Comparison of ENCODE assay signal across 13 cellular contexts in the genomic region with DNA sequence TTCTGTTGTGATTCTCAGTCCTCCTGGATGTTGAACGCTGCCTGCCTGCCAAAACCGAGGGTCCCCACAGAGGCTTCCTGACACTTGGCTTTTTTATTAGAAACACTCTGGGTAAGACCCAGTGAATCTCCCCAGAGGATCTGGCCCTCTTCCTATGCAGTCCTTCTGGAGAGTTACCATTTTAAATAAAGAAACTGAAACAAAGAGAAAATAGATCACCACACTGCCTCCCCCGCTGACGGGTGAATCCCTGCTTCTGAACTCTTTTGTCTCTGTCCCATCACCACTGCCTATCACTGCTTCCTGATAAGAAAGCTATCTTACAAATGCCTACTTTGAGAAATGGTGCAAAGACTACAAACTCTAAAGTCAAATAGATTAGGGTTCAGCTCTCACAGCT.
DNase-seq lines count a peak whose midpoint lies in the region; ATAC-seq, FAIRE-seq and TF ChIP-seq lines count a peak whose summit lies in the region.
"Had no signal": no experiment of that assay in that cellular context is flagged by ENCODE, and none has a peak within 500 bp of the region (broad histone marks: within the 10 kb centered on the region; RNA-seq: fewer than 3 reads in every experiment).

No MANE protein-coding gene starts in this region.

- H3K36me3 Mint-ChIP-seq in endothelial cell (ENCODE audit: low read depth, unreplicated experiment): no peaks in the 10 kb centered on the region
- H3K36me3 Mint-ChIP-seq: CD4-positive, alpha-beta memory T cell; natural killer cell treated with Interleukin-12 subunit alpha and Interleukin-12 subunit beta and Interleukin-15 and Interleukin-18, amount 100 ng/mL, for 72 hours had no signal

- DNase-seq in GM23248 (no peak), T-helper 9 cell (no peak), kidney (no peak), NCI-H187 treated with DMSO at 0.1 percent for 48 hours (lab: John Stamatoyannopoulos, UW) (no peak), endothelial cell (ENCODE audit: low spot score) (no peak)
- DNase-seq: activated gamma-delta T cell treated with Interleukin-2 at 50 U/mL for 16 hours; CD4-positive, alpha-beta memory T cell; dorsolateral prefrontal cortex had no signal

- no peaks in the 10 kb centered on the region for H4K20me1 ChIP-seq in GM23248 (ENCODE audit: insufficient read depth)

- H3K9ac ChIP-seq in GM23248 (peak overlapping the region; percentile 23; the same call in 1 of the 2 replicates), kidney (ENCODE audit: low read length in 2 of 2) (no peak overlapping the region)

- no peaks in the 10 kb centered on the region for H3K79me2 ChIP-seq in GM23248 (ENCODE audit: insufficient read depth)

- peak overlapping the region; percentile 79 for H2AFZ ChIP-seq in GM23248

- no peaks in the 10 kb centered on the region for H3K27me3 Mint-ChIP-seq in endothelial cell (ENCODE audit: unreplicated experiment)

- no peak for TF ChIP-seq CTCF in kidney (IDR thresholded peaks at IDR 0.05; ENCODE audit: borderline replicate concordance, extremely low read depth, insufficient read depth)
- TF ChIP-seq CTCF in endothelial cell (IDR thresholded peaks at IDR 0.05; ENCODE audit: unreplicated experiment): no peak

- no peak overlapping the region for H3K27ac ChIP-seq in GM23248
- no peak overlapping the region for H3K27ac ChIP-seq in muscle layer of duodenum (ENCODE audit: low read length)
- H3K27ac ChIP-seq in kidney (ENCODE audit: low read depth in 2 of 2, low read length in 2 of 2): no peak overlapping the region

- 15 to 19% methylated on average over 4 of the region's 4 CpGs for WGBS in GM23248 (ENCODE audit: low coverage in 1 of 2, low lambda C conversion rate in 2 of 2, missing lambda C conversion rate in 2 of 2), 2 experiments

- in situ Hi-C loops in GM23248 (cut with MboI): no loop called here

- H3K4me3 Mint-ChIP-seq in endothelial cell (ENCODE audit: unreplicated experiment): no peak overlapping the region
- H3K4me3 Mint-ChIP-seq: CD4-positive, alpha-beta memory T cell; natural killer cell treated with Interleukin-12 subunit alpha and Interleukin-12 subunit beta and Interleukin-15 and Interleukin-18, amount 100 ng/mL, for 72 hours had no signal

- H3K36me3 ChIP-seq in GM23248 (ENCODE audit: low read depth) (no peaks in the 10 kb centered on the region), muscle layer of duodenum (ENCODE audit: control insufficient read depth in 1 of 2, insufficient read depth in 2 of 2, low read length in 2 of 2) (no peaks in the 10 kb centered on the region), kidney (ENCODE audit: control insufficient read depth in 1 of 2, insufficient read depth in 2 of 2, low read length in 2 of 2) (no peaks in the 10 kb centered on the region)
- H3K36me3 ChIP-seq: tibial nerve had no signal

- H3K4me1 ChIP-seq in GM23248 (ENCODE audit: insufficient read depth) (no peaks in the 10 kb centered on the region), muscle layer of duodenum (ENCODE audit: control insufficient read depth in 1 of 2, insufficient read depth in 2 of 2, low read length in 2 of 2) (no peaks in the 10 kb centered on the region), kidney (ENCODE audit: control insufficient read depth in 1 of 2, insufficient read depth in 1 of 2, low read depth in 1 of 2, low read length in 2 of 2) (peaks cover 0 to 7% of the 10 kb centered on the region in 2 donors)

- H3K9me2 ChIP-seq in GM23248 (ENCODE audit: insufficient read depth): no peaks in the 10 kb centered on the region

- no peaks in the 10 kb centered on the region for H3F3A ChIP-seq in GM23248 (ENCODE audit: insufficient read depth)

- no peaks in the 10 kb centered on the region for H3K9me3 Mint-ChIP-seq in endothelial cell (ENCODE audit: unreplicated experiment)
- H3K9me3 Mint-ChIP-seq: natural killer cell treated with Interleukin-12 subunit alpha and Interleukin-12 subunit beta and Interleukin-15 and Interleukin-18, amount 100 ng/mL, for 72 hours had no signal

- H3K9me3 ChIP-seq in GM23248 (ENCODE audit: low read depth): no peaks in the 10 kb centered on the region
- H3K9me3 ChIP-seq in muscle layer of duodenum (ENCODE audit: control insufficient read depth in 1 of 2, low read length in 2 of 2): no peaks in the 10 kb centered on the region
- no peaks in the 10 kb centered on the region for H3K9me3 ChIP-seq in kidney (ENCODE audit: control insufficient read depth in 1 of 2, low read length in 2 of 2)

- no peak for FAIRE-seq in kidney (lab: Jason Lieb, UNC)

- peak overlapping the region; percentile 39 for H3K4me2 ChIP-seq in GM23248 (ENCODE audit: unreplicated experiment)

- no peak overlapping the region for H3K27ac Mint-ChIP-seq in endothelial cell (ENCODE audit: unreplicated experiment)
- H3K27ac Mint-ChIP-seq: CD4-positive, alpha-beta memory T cell; natural killer cell treated with Interleukin-12 subunit alpha and Interleukin-12 subunit beta and Interleukin-15 and Interleukin-18, amount 100 ng/mL, for 72 hours had no signal

- H3K4me1 Mint-ChIP-seq in endothelial cell (ENCODE audit: unreplicated experiment): no peaks in the 10 kb centered on the region
- H3K4me1 Mint-ChIP-seq: CD4-positive, alpha-beta memory T cell had no signal

- peak; percentile 44 for ATAC-seq in GM18858 (IDR thresholded peaks at IDR 0.05; ENCODE audit: unreplicated experiment)
- peak; percentile 66 for ATAC-seq in HG03442 (IDR thresholded peaks at IDR 0.05; ENCODE audit: unreplicated experiment)
- ATAC-seq: natural killer cell treated with Interleukin-12 subunit alpha and Interleukin-12 subunit beta and Interleukin-15 and Interleukin-18, amount 100 ng/mL, for 72 hours had no signal

- H3K27me3 ChIP-seq in GM23248 (replicated peaks; ENCODE audit: insufficient read depth): no peaks in the 10 kb centered on the region
- H3K27me3 ChIP-seq in muscle layer of duodenum (ENCODE audit: low read depth, low read length): no peaks in the 10 kb centered on the region
- H3K27me3 ChIP-seq: tibial nerve had no signal

- H3K4me3 ChIP-seq in GM23248: peak overlapping the region; percentile 25
- H3K4me3 ChIP-seq in muscle layer of duodenum (ENCODE audit: low read depth in 1 of 2, low read length in 2 of 2): peak overlapping the region; percentile 12 to 14
- H3K4me3 ChIP-seq in kidney (ENCODE audit: low read length in 2 of 2): no peak overlapping the region
- H3K4me3 ChIP-seq: tibial nerve had no signal

- intact Hi-C loops in kidney (cut with DNase I): no loop called here

Comparison
In these comparisons a context has a peak if more than half of its experiments do, and no peak if none do; other contexts are left out.
1. H3K4me3 ChIP-seq: peak in GM23248 (single experiment) and muscle layer of duodenum (2 of 2); none in kidney (0 of 2).